16 cellular contexts compared by ENCODE assay signal in genomic region chr10:45513586-45513985, GRCh38.
DNase-seq lines count a peak whose midpoint lies in the region; ATAC-seq and TF ChIP-seq lines count a peak whose summit lies in the region.
"Had no signal": no experiment of that assay in that cellular context is flagged by ENCODE, and none has a peak within 500 bp of the region (broad histone marks: within the 10 kb centered on the region; RNA-seq: fewer than 3 reads in every experiment).

No MANE protein-coding gene starts in this region.

- H3K36me3 Mint-ChIP-seq in CD8-positive, alpha-beta T cell: peaks cover 5% of the 10 kb centered on the region

- no peaks in the 10 kb centered on the region for H3K9me2 ChIP-seq in SK-N-SH

- TF ChIP-seq CTCF in SK-N-SH (IDR thresholded peaks at IDR 0.05) (no peak), retinal pigment epithelial cell (conservative IDR thresholded peaks at IDR 0.05; ENCODE audit: low read depth, low read length) (no peak), osteoblast (IDR thresholded peaks at IDR 0.05; ENCODE audit: extremely low read depth, low read depth, low read length) (no peak)
- TF ChIP-seq CTCF in CD8-positive, alpha-beta T cell (IDR thresholded peaks at IDR 0.05): no peak

- intact Hi-C loops in CD8-positive, alpha-beta T cell (cut with DNase I, micrococcal nuclease): no loop called here

- DNase-seq in SK-N-SH: peak; percentile 19
- peak; percentile 18 for DNase-seq in SW480 (ENCODE audit: low spot score)
- peak; percentile 17 for DNase-seq in inferior parietal cortex (ENCODE audit: extremely low spot score)
- peak; percentile 39 for DNase-seq in retinal pigment epithelial cell (ENCODE audit: low read depth)
- DNase-seq in CD8-positive, alpha-beta T cell: no peak
- DNase-seq in stimulated activated naive CD4-positive, alpha-beta T cell (lab: John Stamatoyannopoulos, UW): no peak
- no peak for DNase-seq in osteoblast (ENCODE audit: insufficient read length, low spot score, missing footprints)
- DNase-seq: 8988T; CD4-positive, CD25-positive, alpha-beta regulatory T cell; GDM1; H9; KBM-7; MV-4-11; NCI-H2227 treated with DMSO at 0.1 percent for 48 hours had no signal

- 60% methylated on average over 3 of the region's 3 CpGs for WGBS in SK-N-SH (ENCODE audit: low lambda C conversion rate)

- no peak overlapping the region for H3K27ac Mint-ChIP-seq in CD8-positive, alpha-beta T cell
- H3K27ac Mint-ChIP-seq: B cell; CD4-positive, CD25-positive, alpha-beta regulatory T cell; H9 had no signal

- H3K4me1 ChIP-seq in SK-N-SH (ENCODE audit: control insufficient read depth in 1 of 2, insufficient read depth in 2 of 2, low read depth in 1 of 2, low read length in 1 of 2) (peaks cover 8 to 10% of the 10 kb centered on the region in 2 experiments; a peak in 3 of 4 replicates), osteoblast (ENCODE audit: insufficient read depth, low read length) (peaks cover 6% of the 10 kb centered on the region)
- H3K4me1 ChIP-seq in CD8-positive, alpha-beta T cell (ENCODE audit: insufficient read depth, low read length): no peaks in the 10 kb centered on the region

- H3K9me3 ChIP-seq in SK-N-SH (no peaks in the 10 kb centered on the region), osteoblast (ENCODE audit: low read depth, low read length) (no peaks in the 10 kb centered on the region)
- H3K9me3 ChIP-seq in CD8-positive, alpha-beta T cell (ENCODE audit: low read length): no peaks in the 10 kb centered on the region

- POLR2A ChIA-PET in SK-N-SH (lab: Yijun Ruan, JAX): interaction anchor here (0.5 kb wide), 1 partner anchor 531 kb away, joined by 5 read pairs; no protein-coding TSS in a partner anchor
- POLR2A ChIA-PET in CD8-positive, alpha-beta T cell (lab: Charles Lee): interaction anchor here (1.3 kb wide), 1 partner anchor 22 kb away, joined by 4 read pairs; no protein-coding TSS in a partner anchor

- no peak overlapping the region for H2AFZ ChIP-seq in SK-N-SH (ENCODE audit: low read depth)
- H2AFZ ChIP-seq in osteoblast (ENCODE audit: low read length): no peak overlapping the region

- no peaks in the 10 kb centered on the region for H3F3A ChIP-seq in SK-N-SH (replicated peaks; ENCODE audit: insufficient read depth)

- TF ChIP-seq RAD21 in SK-N-SH (IDR thresholded peaks at IDR 0.05; ENCODE audit: low read length): no peak

- CTCF ChIA-PET in SK-N-SH (lab: Yijun Ruan, JAX): interaction anchor here (2.0 kb wide), 1 partner anchor 49 kb away, joined by 7 read pairs; no protein-coding TSS in a partner anchor
- CTCF ChIA-PET in CD8-positive, alpha-beta T cell (lab: Charles Lee): interaction anchor here (1.1 kb wide), 1 partner anchor 9 kb away, joined by 3 read pairs; no protein-coding TSS in a partner anchor

- no peaks in the 10 kb centered on the region for H3K27me3 Mint-ChIP-seq in CD8-positive, alpha-beta T cell (ENCODE audit: low read depth)
- H3K27me3 Mint-ChIP-seq: B cell; CD4-positive, CD25-positive, alpha-beta regulatory T cell had no signal

- H4K20me1 ChIP-seq in SK-N-SH (ENCODE audit: insufficient read depth) (no peaks in the 10 kb centered on the region), osteoblast (ENCODE audit: insufficient read depth, low read length) (peaks cover 26% of the 10 kb centered on the region)

- peaks cover 30% of the 10 kb centered on the region for H3K4me1 Mint-ChIP-seq in CD8-positive, alpha-beta T cell (ENCODE audit: low read depth)

- TF ChIP-seq EP300 in SK-N-SH (IDR thresholded peaks at IDR 0.05; ENCODE audit: borderline replicate concordance in 1 of 2, low read depth in 1 of 2, low read length in 1 of 2): no peak

- H3K9me3 Mint-ChIP-seq in CD8-positive, alpha-beta T cell: no peaks in the 10 kb centered on the region
- H3K9me3 Mint-ChIP-seq: CD4-positive, CD25-positive, alpha-beta regulatory T cell had no signal

- peak overlapping the region in 1 of 2 experiments; percentile 28; a peak in 1 of 4 replicates for H3K27ac ChIP-seq in SK-N-SH (ENCODE audit: low read depth in 2 of 2, low read length in 1 of 2)
- H3K27ac ChIP-seq in CD8-positive, alpha-beta T cell (ENCODE audit: low read depth, low read length): no peak overlapping the region
- no peak overlapping the region for H3K27ac ChIP-seq in osteoblast (ENCODE audit: low read depth, low read length)

- H3K9ac ChIP-seq in SK-N-SH: no peak overlapping the region

- H3K27me3 ChIP-seq in SK-N-SH (ENCODE audit: insufficient read depth) (no peaks in the 10 kb centered on the region), osteoblast (ENCODE audit: insufficient read depth, low read length) (no peaks in the 10 kb centered on the region)
- H3K27me3 ChIP-seq in CD8-positive, alpha-beta T cell (ENCODE audit: insufficient read depth, low read length): no peaks in the 10 kb centered on the region

- H3K4me3 ChIP-seq in SK-N-SH (ENCODE audit: low read depth in 2 of 2, low read length in 1 of 2): no peak overlapping the region
- no peak overlapping the region for H3K4me3 ChIP-seq in retinal pigment epithelial cell (ENCODE audit: low read length)
- H3K4me3 ChIP-seq in CD8-positive, alpha-beta T cell (ENCODE audit: low read depth, low read length): no peak overlapping the region
- H3K4me3 ChIP-seq in osteoblast (ENCODE audit: insufficient read depth, low read length): no peak overlapping the region

- H3K36me3 ChIP-seq in SK-N-SH (replicated peaks in 1 of 2; ENCODE audit: control insufficient read depth in 1 of 2, insufficient read depth in 2 of 2, low read length in 1 of 2) (no peaks in the 10 kb centered on the region), osteoblast (ENCODE audit: insufficient read depth, low read length) (no peaks in the 10 kb centered on the region)
- H3K36me3 ChIP-seq in CD8-positive, alpha-beta T cell (ENCODE audit: insufficient read depth, low read length): no peaks in the 10 kb centered on the region

- ATAC-seq in SK-N-SH treated with all-trans-retinoic acid at 6 μM for 48 hours: no peak
- ATAC-seq in CD8-positive, alpha-beta T cell: no peak

- H3K79me2 ChIP-seq in SK-N-SH (ENCODE audit: insufficient read depth) (no peaks in the 10 kb centered on the region), osteoblast (ENCODE audit: insufficient read depth, low read length) (peaks cover 2% of the 10 kb centered on the region)

- H3K4me3 Mint-ChIP-seq in CD8-positive, alpha-beta T cell: no peak overlapping the region
- H3K4me3 Mint-ChIP-seq: B cell; CD4-positive, CD25-positive, alpha-beta regulatory T cell; H9 had no signal

- no peak overlapping the region for H3K4me2 ChIP-seq in SK-N-SH
- no peak overlapping the region for H3K4me2 ChIP-seq in osteoblast (ENCODE audit: insufficient read depth, low read length)

TF ChIP-seq in SK-N-SH, 30 proteins besides CTCF, POLR2A, EP300 and RAD21:
- no peak for TF ChIP-seq CHD2 (IDR thresholded peaks at IDR 0.05; ENCODE audit: low read length, partially characterized antibody)
- TF ChIP-seq MEF2A (IDR thresholded peaks at IDR 0.05; ENCODE audit: borderline replicate concordance, low read depth): no peak
- no peak for TF ChIP-seq SIN3A (IDR thresholded peaks at IDR 0.05; ENCODE audit: borderline replicate concordance, low read depth, low read length)
- TF ChIP-seq GATA2 (CRISPR knock-in tag; IDR thresholded peaks at IDR 0.05): no peak
- no peak for TF ChIP-seq YY1 (IDR thresholded peaks at IDR 0.05; ENCODE audit: low read depth)
- TF ChIP-seq FOSL2 (IDR thresholded peaks at IDR 0.05; ENCODE audit: borderline replicate concordance, low read depth): no peak
- TF ChIP-seq EZH2phosphoT487 (IDR thresholded peaks at IDR 0.05; ENCODE audit: borderline replicate concordance, low read depth): no peak
- TF ChIP-seq RFX5 (IDR thresholded peaks at IDR 0.05; ENCODE audit: low read length): no peak
- TF ChIP-seq TEAD4 (IDR thresholded peaks at IDR 0.05; ENCODE audit: borderline replicate concordance, insufficient read depth): no peak

TF ChIP-seq in SK-N-SH treated with all-trans-retinoic acid at 6 μM for 48 hours, 23 proteins besides CTCF, POLR2A, EP300 and RAD21 (continues in another document):
- no peak for TF ChIP-seq ZFP3 (CRISPR knock-in tag; IDR thresholded peaks at IDR 0.05)
- TF ChIP-seq CREB5 (CRISPR knock-in tag; IDR thresholded peaks at IDR 0.05; ENCODE audit: low read depth): no peak
- TF ChIP-seq ZNF565 (CRISPR knock-in tag; conservative IDR thresholded peaks at IDR 0.05; ENCODE audit: low read depth): no peak
- TF ChIP-seq PATZ1 (CRISPR knock-in tag; IDR thresholded peaks at IDR 0.05; ENCODE audit: borderline replicate concordance): no peak

Comparison
In these comparisons a context has a peak if more than half of its experiments do, and no peak if none do; other contexts are left out.
1. DNase-seq: peak in SK-N-SH (single experiment), SW480 (single experiment), inferior parietal cortex (single experiment) and retinal pigment epithelial cell (single experiment); none in CD8-positive, alpha-beta T cell (0 of 7), stimulated activated naive CD4-positive, alpha-beta T cell (0 of 6) and osteoblast (single experiment).